In the genomic region with DNA sequence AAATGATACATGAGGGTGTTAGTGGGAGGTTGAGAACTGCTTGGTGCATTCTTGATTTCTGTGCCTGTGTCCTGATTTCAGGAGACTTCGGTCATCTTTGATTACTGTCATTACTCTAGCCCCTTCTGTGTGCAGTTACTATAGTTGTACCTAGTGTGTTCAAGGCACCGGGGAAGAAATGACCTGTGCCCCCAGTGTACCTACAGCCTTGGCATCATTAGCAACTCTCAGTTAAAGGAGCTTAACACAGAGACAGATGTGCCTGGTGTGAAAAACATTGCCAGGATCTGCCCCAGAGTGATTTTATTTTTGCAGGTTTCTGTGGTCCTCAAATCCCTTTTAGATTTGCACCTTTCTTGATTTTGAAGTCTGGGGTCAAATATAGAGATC, we compare ENCODE assay signal across 2 cellular contexts.
TF ChIP-seq lines count a peak whose summit lies in the region.

No MANE protein-coding gene starts in this region.

TF ChIP-seq in SK-N-SH, 30 proteins besides CTCF, POLR2A, EP300 and RAD21 (continued from another document):
- no peak for TF ChIP-seq TCF12 (IDR thresholded peaks at IDR 0.05)
- no peak for TF ChIP-seq RXRA (IDR thresholded peaks at IDR 0.05; ENCODE audit: borderline replicate concordance, low read depth)

TF ChIP-seq in SK-N-SH treated with all-trans-retinoic acid at 6 μM for 48 hours, 23 proteins besides CTCF, POLR2A, EP300 and RAD21 (continued from another document):
- TF ChIP-seq ZNF565 (CRISPR knock-in tag; conservative IDR thresholded peaks at IDR 0.05; ENCODE audit: low read depth) (no peak), CSRNP3 (CRISPR knock-in tag; IDR thresholded peaks at IDR 0.05) (no peak), ZFP30 (CRISPR knock-in tag; IDR thresholded peaks at IDR 0.05) (no peak), TOX (CRISPR knock-in tag; IDR thresholded peaks at IDR 0.05; ENCODE audit: borderline replicate concordance) (no peak), SNAI2 (CRISPR knock-in tag; IDR thresholded peaks at IDR 0.05) (no peak), ZC3H10 (CRISPR knock-in tag; IDR thresholded peaks at IDR 0.05) (no peak), OSR1 (CRISPR knock-in tag; IDR thresholded peaks at IDR 0.05) (no peak), TCF4 (CRISPR knock-in tag; IDR thresholded peaks at IDR 0.05; ENCODE audit: borderline replicate concordance) (no peak), PPARA (CRISPR knock-in tag; IDR thresholded peaks at IDR 0.05; ENCODE audit: borderline replicate concordance) (no peak), CSDC2 (CRISPR knock-in tag; IDR thresholded peaks at IDR 0.05) (no peak), ZNF70 (CRISPR knock-in tag; IDR thresholded peaks at IDR 0.05) (no peak)
